Comparison of ENCODE assay signal across 23 cellular contexts in the genomic region with DNA sequence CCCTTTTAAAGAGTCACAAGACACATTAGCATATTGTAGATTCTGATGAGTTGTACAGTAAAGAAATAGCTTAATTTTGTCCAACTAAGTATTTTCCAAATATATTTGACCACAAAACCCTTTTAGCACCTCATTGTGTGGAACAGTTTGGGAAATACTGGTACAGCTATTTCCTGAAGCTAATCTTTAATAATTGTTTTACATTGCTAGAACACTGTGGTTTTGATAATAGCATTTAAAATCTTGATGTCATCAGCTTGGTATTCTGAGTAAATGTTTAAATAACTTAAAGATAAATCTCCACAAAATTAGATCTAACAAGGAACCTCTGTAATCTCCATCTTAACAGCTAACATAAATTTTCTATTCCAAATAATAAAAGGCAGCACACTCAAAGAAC.
"Had no signal": no experiment of that assay in that cellular context is flagged by ENCODE, and none has a peak within 500 bp of the region (broad histone marks: within the 10 kb centered on the region; RNA-seq: fewer than 3 reads in every experiment).

No MANE protein-coding gene starts in this region.

- H3K4me1 ChIP-seq: ascending aorta, right atrium auricular region, tibial nerve, uterus had no signal

- ATAC-seq: activated CD8-positive, alpha-beta T cell treated with anti-CD3 and anti-CD28 coated beads for 36 hours; esophagus mucosa; natural killer cell had no signal

- H3K4me1 Mint-ChIP-seq: activated B cell treated with CpG ODN at 0.5 μM for 24 hours, natural killer cell had no signal

- H3K36me3 ChIP-seq: ascending aorta, cardiac muscle cell, neutrophil, right atrium auricular region, tibial nerve, uterus had no signal

- H3K27me3 ChIP-seq: ascending aorta, cardiac muscle cell, neutrophil, right atrium auricular region, tibial nerve, uterus had no signal

- DNase-seq: activated B cell treated with CpG ODN at 0.5 μM for 24 hours; activated CD4-positive, alpha-beta T cell treated with anti-CD3 and anti-CD28 coated beads for 48 hours; activated CD8-positive, alpha-beta memory T cell treated with anti-CD3 and anti-CD28 coated beads, Interleukin-2, amount 50 U/mL, for 4 hours; activated CD8-positive, alpha-beta T cell treated with anti-CD3 and anti-CD28 coated beads for 36 hours; activated gamma-delta T cell; activated T-cell treated with anti-CD3 and anti-CD28 coated beads, Interleukin-2, amount 50 U/mL, for 48 hours; hippocampal formation; kidney; natural killer cell; posterior cingulate gyrus; stimulated activated CD4-positive, alpha-beta T cell treated with anti-CD3 and anti-CD28 coated beads, Interleukin-4, amount 100 ng/mL, for 24 hours; stimulated activated naive CD4-positive, alpha-beta T cell; substantia nigra; T-helper 2 cell; uterus had no signal

- H3K36me3 Mint-ChIP-seq: activated naive CD8-positive, alpha-beta T cell; natural killer cell had no signal

- H3K27me3 Mint-ChIP-seq: activated B cell treated with CpG ODN at 0.5 μM for 24 hours; activated CD8-positive, alpha-beta T cell treated with anti-CD3 and anti-CD28 coated beads for 36 hours; activated naive CD8-positive, alpha-beta T cell had no signal

- H3K9me3 Mint-ChIP-seq: activated B cell treated with CpG ODN at 0.5 μM for 24 hours; activated CD8-positive, alpha-beta T cell treated with anti-CD3 and anti-CD28 coated beads for 36 hours; natural killer cell had no signal

- H3K4me3 Mint-ChIP-seq: activated B cell treated with CpG ODN at 0.5 μM for 24 hours; activated CD8-positive, alpha-beta T cell treated with anti-CD3 and anti-CD28 coated beads for 36 hours; activated naive CD8-positive, alpha-beta T cell; natural killer cell had no signal

- H3K9me3 ChIP-seq: ascending aorta, neutrophil, right atrium auricular region, tibial nerve, uterus had no signal

- H3K27ac Mint-ChIP-seq: activated B cell treated with CpG ODN at 0.5 μM for 24 hours; activated CD8-positive, alpha-beta T cell treated with anti-CD3 and anti-CD28 coated beads for 36 hours; activated naive CD8-positive, alpha-beta T cell; natural killer cell had no signal

- H3K4me3 ChIP-seq: ascending aorta, cardiac muscle cell, right atrium auricular region, skin epidermis, tibial nerve, uterus had no signal

- H3K27ac ChIP-seq: ascending aorta, cardiac muscle cell, neutrophil, right atrium auricular region, skin epidermis, tibial nerve, uterus had no signal
